In genomic region chr14:22918519-22918808, GRCh38 we compare ENCODE assay signal across 6 cellular contexts. TPM values are rescaled to one million over a fixed set of nuclear protein-coding genes. Genes with fewer than 3 reads are reported as not detected.
DNase-seq lines count a peak whose midpoint lies in the region; ATAC-seq and TF ChIP-seq lines count a peak whose summit lies in the region.

No MANE protein-coding gene starts in this region.

- peak overlapping the region; percentile 65 for H3K4me3 ChIP-seq in HAP-1
- peak overlapping the region; percentile 66 to 73 (median 70) for H3K4me3 ChIP-seq in right lobe of liver

- no peak for TF ChIP-seq POLR2A in right lobe of liver (IDR thresholded peaks at IDR 0.05)

- H3K27me3 Mint-ChIP-seq in activated CD4-positive, alpha-beta memory T cell treated with anti-CD3 and anti-CD28 coated beads for 36 hours: no peaks in the 10 kb centered on the region

- in situ Hi-C loops in HAP-1 (cut with MboI; ENCODE audit: low sequenced_read_pairs): no loop called here

- TF ChIP-seq CTCF in right lobe of liver (IDR thresholded peaks at IDR 0.05): no peak

- H3K27ac ChIP-seq in right lobe of liver: peak overlapping the region; percentile 98 to 100 (median 100)

- H3K27me3 ChIP-seq in HAP-1 (ENCODE audit: low read depth): no peaks in the 10 kb centered on the region
- H3K27me3 ChIP-seq in right lobe of liver: no peaks in the 10 kb centered on the region

- peaks cover 35% of the 10 kb centered on the region for H3K4me1 Mint-ChIP-seq in activated CD4-positive, alpha-beta memory T cell treated with anti-CD3 and anti-CD28 coated beads for 36 hours (ENCODE audit: low read depth)

- H3K4me1 ChIP-seq in HAP-1 (peaks cover 17% of the 10 kb centered on the region), right lobe of liver (peaks cover 0 to 29% (median 12%) of the 10 kb centered on the region in 4 donors)

- CTCF ChIA-PET in activated CD4-positive, alpha-beta memory T cell treated with anti-CD3 and anti-CD28 coated beads for 36 hours (lab: Charles Lee): interaction anchor here (0.7 to 5.4 kb wide), 14 partner anchors 11 to 348 kb away, joined by 3 to 45 read pairs (median 5); partner anchors contain the start of genes LRP10 and PRMT5

- H3K36me3 Mint-ChIP-seq in activated CD4-positive, alpha-beta memory T cell treated with anti-CD3 and anti-CD28 coated beads for 36 hours: peaks cover 47% of the 10 kb centered on the region

- H3K9me3 Mint-ChIP-seq in activated CD4-positive, alpha-beta memory T cell treated with anti-CD3 and anti-CD28 coated beads for 36 hours: no peaks in the 10 kb centered on the region

- peak overlapping the region; percentile 84 for H3K4me3 Mint-ChIP-seq in activated CD4-positive, alpha-beta memory T cell treated with anti-CD3 and anti-CD28 coated beads for 36 hours

- H3K36me3 ChIP-seq in HAP-1 (replicated peaks) (peaks cover 52% of the 10 kb centered on the region), right lobe of liver (peaks cover 0 to 31% (median 10%) of the 10 kb centered on the region in 4 donors)

- H3K27ac Mint-ChIP-seq in activated CD4-positive, alpha-beta memory T cell treated with anti-CD3 and anti-CD28 coated beads for 36 hours: peak overlapping the region; percentile 99

- 1% methylated on average over 12 of the region's 12 CpGs for WGBS in right lobe of liver (ENCODE audit: insufficient coverage, low coverage, low lambda C conversion rate, missing lambda C conversion rate)

- intact Hi-C loops in activated CD4-positive, alpha-beta memory T cell treated with anti-CD3 and anti-CD28 coated beads for 36 hours (cut with micrococcal nuclease): loop anchor here (2.0 to 5.0 kb wide), 4 partner anchors 39 to 362 kb away; partner anchors contain the start of genes DAD1, HAUS4 and OXA1L
- intact Hi-C loops in right lobe of liver (cut with DNase I): no loop called here

- DNase-seq in HAP-1 (ENCODE audit: low spot score in 2 of 2): no peak
- DNase-seq in activated CD4-positive, alpha-beta memory T cell treated with anti-CD3 and anti-CD28 coated beads for 36 hours: no peak
- peak in 1 of 3 donors; percentile 60 for DNase-seq in right lobe of liver
- no peak for DNase-seq in amygdala (lab: John Stamatoyannopoulos, UW)
- no peak for DNase-seq in central memory CD4-positive, alpha-beta T cell
- no peak for DNase-seq in SKM-1 treated with dmso at 0.1 percent for 144 hours (lab: John Stamatoyannopoulos, UW; ENCODE audit: unreplicated experiment)

- peak; percentile 7 to 13 (median 9) for ATAC-seq in right lobe of liver

- POLR2A ChIA-PET in activated CD4-positive, alpha-beta memory T cell treated with anti-CD3 and anti-CD28 coated beads for 36 hours (lab: Charles Lee): interaction anchor here (0.6 to 3.8 kb wide), 19 partner anchors 10 to 1493 kb away, joined by 3 to 47 read pairs (median 4); partner anchors contain the start of genes DAD1, HAUS4, MRPL52 and OXA1L

- H3K9me3 ChIP-seq in HAP-1 (no peaks in the 10 kb centered on the region), right lobe of liver (no peaks in the 10 kb centered on the region)

RNA-seq across cellular contexts. Expression of gene RBM23, which starts 0.5 kb away (rescaled TPM):
- total RNA-seq in activated CD4-positive, alpha-beta memory T cell treated with anti-CD3 and anti-CD28 coated beads for 36 hours: 10 to 100 TPM; 55.0 to 56.0 TPM
- 10 to 100 TPM; 22.2 to 38.0 (median 34.0) TPM for total RNA-seq in right lobe of liver

RNA-seq across cellular contexts. Expression of gene PRMT5, which starts 10.7 kb away (rescaled TPM):
- total RNA-seq in activated CD4-positive, alpha-beta memory T cell treated with anti-CD3 and anti-CD28 coated beads for 36 hours: 100 to 1,000 TPM in 1 of 2 experiments, 10 to 100 TPM in 1; 85.6 to 100 TPM
- total RNA-seq in right lobe of liver: 10 to 100 TPM; 22.5 to 32.1 (median 25.7) TPM

RNA-seq across cellular contexts. Expression of gene REM2, which starts 35.4 kb away (rescaled TPM):
- total RNA-seq in activated CD4-positive, alpha-beta memory T cell treated with anti-CD3 and anti-CD28 coated beads for 36 hours: under 1 TPM; 0.36 to 0.77 TPM
- under 1 TPM in 2 of 6 experiments, not detected in 4; 0.10 to 0.12 TPM for total RNA-seq in right lobe of liver

RNA-seq across cellular contexts. Expression of gene HAUS4, which starts 38.4 kb away (rescaled TPM):
- 10 to 100 TPM; 84.4 to 86.6 TPM for total RNA-seq in activated CD4-positive, alpha-beta memory T cell treated with anti-CD3 and anti-CD28 coated beads for 36 hours
- total RNA-seq in right lobe of liver: 10 to 100 TPM in 4 of 6 experiments, 1 to 10 TPM in 2; 6.8 to 17.9 (median 12.4) TPM

RNA-seq across cellular contexts. Expression of gene LRP10, which starts 46.9 kb away (rescaled TPM):
- total RNA-seq in activated CD4-positive, alpha-beta memory T cell treated with anti-CD3 and anti-CD28 coated beads for 36 hours: 10 to 100 TPM; 62.4 to 64.3 TPM
- total RNA-seq in right lobe of liver: 10 to 100 TPM; 31.0 to 54.5 (median 44.6) TPM
